37 cellular contexts compared by ENCODE assay signal in genomic region chr17:6423931-6424330, GRCh38. TPM values are rescaled to one million over a fixed set of nuclear protein-coding genes. Genes with fewer than 3 reads are reported as not detected.
"Had no signal": no experiment of that assay in that cellular context is flagged by ENCODE, and none has a peak within 500 bp of the region (broad histone marks: within the 10 kb centered on the region; RNA-seq: fewer than 3 reads in every experiment).

No MANE protein-coding gene starts in this region.

- H3K4me3 ChIP-seq: adrenal gland, body of pancreas, esophagus muscularis mucosa, gastroesophageal sphincter had no signal

- H3K36me3 ChIP-seq: adrenal gland, esophagus muscularis mucosa, gastroesophageal sphincter had no signal

- H3K9me3 ChIP-seq: adrenal gland, body of pancreas, esophagus muscularis mucosa, gastroesophageal sphincter had no signal

- FAIRE-seq: colon, endometrium had no signal

- H3K27me3 ChIP-seq: adrenal gland, body of pancreas had no signal

- DNase-seq: activated CD4-positive, alpha-beta memory T cell treated with anti-CD3 and anti-CD28 coated beads for 36 hours; activated CD4-positive, alpha-beta T cell treated with anti-CD3 and anti-CD28 coated beads for 36 hours; activated CD4-positive, alpha-beta T cell treated with anti-CD3 and anti-CD28 coated beads, Interleukin-2, amount 10 ng/mL, durations not matched to agents 24 days and 14 days; activated CD4-positive, CD25-positive, alpha-beta regulatory T cell; activated CD4-positive, CD25-positive, alpha-beta regulatory T cell treated with anti-CD3 and anti-CD28 coated beads, Interleukin-2, amount 50 U/mL, for 72 hours; activated CD8-positive, alpha-beta memory T cell treated with anti-CD3 and anti-CD28 coated beads, Interleukin-2, amount 10 ng/mL, durations not matched to agents 7 days and 5 days; activated CD8-positive, alpha-beta memory T cell treated with anti-CD3 and anti-CD28 coated beads, Interleukin-2, amount 50 U/mL, for 4 hours; activated CD8-positive, alpha-beta T cell treated with anti-CD3 and anti-CD28 coated beads, Interleukin-2, amount 10 ng/mL, durations not matched to agents 7 days and 5 days; activated effector memory CD4-positive, alpha-beta T cell treated with anti-CD3 and anti-CD28 coated beads, Interleukin-2, amount 50 U/mL, for 16 hours; activated naive CD4-positive, alpha-beta T cell treated with anti-CD3 and anti-CD28 coated beads for 36 hours; activated naive CD8-positive, alpha-beta T cell treated with anti-CD3 and anti-CD28 coated beads for 36 hours; activated naive CD8-positive, alpha-beta T cell treated with anti-CD3 and anti-CD28 coated beads, Interleukin-2, amount 50 U/mL, for 24 hours; activated T-cell treated with anti-CD3 and anti-CD28 coated beads, Interleukin-2, amount 50 U/mL, for 1 hour; activated T-cell treated with anti-CD3 and anti-CD28 coated beads, Interleukin-2, amount 50 U/mL, for 48 hours; adrenal gland; amygdala; body of pancreas; caudate nucleus; cortex of kidney; dermis blood vessel endothelial cell; effector CD8-positive, alpha-beta T cell; foreskin melanocyte; T-helper 2 cell had no signal

- H3K27ac ChIP-seq: adrenal gland, body of pancreas, esophagus muscularis mucosa, gastroesophageal sphincter had no signal

- H3K4me1 ChIP-seq: body of pancreas had no signal

RNA-seq across cellular contexts. Expression of gene AIPL1, which starts 11.0 kb away (rescaled TPM):
- total RNA-seq: activated CD4-positive, alpha-beta memory T cell treated with anti-CD3 and anti-CD28 coated beads for 36 hours; activated CD4-positive, alpha-beta T cell treated with anti-CD3 and anti-CD28 coated beads for 36 hours; activated CD4-positive, alpha-beta T cell treated with anti-CD3 and anti-CD28 coated beads, Interleukin-2, amount 10 ng/mL, durations not matched to agents 24 days and 14 days; activated CD8-positive, alpha-beta memory T cell treated with anti-CD3 and anti-CD28 coated beads for 36 hours; activated CD8-positive, alpha-beta memory T cell treated with anti-CD3 and anti-CD28 coated beads, Interleukin-2, amount 10 ng/mL, durations not matched to agents 7 days and 5 days; activated CD8-positive, alpha-beta T cell treated with anti-CD3 and anti-CD28 coated beads, Interleukin-2, amount 10 ng/mL, durations not matched to agents 7 days and 5 days; activated naive CD4-positive, alpha-beta T cell treated with anti-CD3 and anti-CD28 coated beads for 36 hours; activated naive CD8-positive, alpha-beta T cell treated with anti-CD3 and anti-CD28 coated beads for 36 hours; activated T-helper 1 cell treated with anti-CD3 and anti-CD28 coated beads, Interleukin-12 subunit alpha, Interleukin-12 subunit beta, Interleukin-2, Interleukin-4 antibody, amounts not matched to agents 30 ng/mL and 10 ng/mL and 1 ng/mL, durations not matched to agents 14 hours and 24 hours and 36 hours; activated T-helper 2 cell treated with anti-CD3 and anti-CD28 coated beads, Interferon-gamma antibody, Interleukin-2, Interleukin-4, amounts not matched to agents 10 μg/mL and 5 μg/mL and 100 μg/mL, durations not matched to agents 14 hours and 24 hours and 36 hours; adrenal gland; aorta; body of pancreas; chondrocyte; dermis blood vessel endothelial cell; epithelial cell of proximal tubule; esophagus muscularis mucosa; fibroblast of lung; fibroblast of villous mesenchyme; gastroesophageal sphincter; glomerular endothelial cell; T-helper 1 cell treated with Interleukin-12 subunit alpha and Interleukin-12 subunit beta and Interleukin-4 antibody, amounts not matched to agents 30 ng/mL and 1 ng/mL, for 36 hours had no signal
- polyA plus RNA-seq: adrenal gland had no signal

RNA-seq across cellular contexts. Expression of gene PIMREG, which starts 20.3 kb away (rescaled TPM):
- total RNA-seq: body of pancreas had no signal
